ENCODE assay signal across 1 cellular context in the genomic region with DNA sequence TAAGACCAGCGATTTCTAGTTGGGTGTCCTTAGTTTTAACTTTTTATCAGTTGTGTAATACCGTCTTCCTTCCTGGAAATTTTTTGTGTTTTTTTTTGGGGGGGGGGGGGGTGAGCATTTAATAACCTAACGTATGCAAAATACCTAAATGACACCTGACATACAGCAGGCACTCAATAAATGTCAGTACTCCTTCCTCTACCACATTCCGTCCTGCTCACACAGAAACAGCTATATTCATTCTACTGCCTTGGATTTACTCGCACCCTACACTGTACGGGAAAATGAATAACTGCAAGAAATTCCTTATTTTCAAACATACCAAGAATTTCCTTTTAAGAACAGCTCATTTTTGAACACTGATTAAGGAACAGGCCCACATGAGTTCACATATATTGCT.
TF ChIP-seq lines count a peak whose summit lies in the region.

No MANE protein-coding gene starts in this region.

TF ChIP-seq in H1, 55 proteins besides CTCF, POLR2A, EP300 and RAD21:
- no peak for TF ChIP-seq ZNF274 (IDR thresholded peaks at IDR 0.05; ENCODE audit: borderline replicate concordance, extremely low read depth, low read length)
- no peak for TF ChIP-seq PHF8 (conservative IDR thresholded peaks at IDR 0.05; ENCODE audit: low read depth, low read length)
- no peak for TF ChIP-seq KDM4A (IDR thresholded peaks at IDR 0.05; ENCODE audit: low read depth, low read length, severe bottlenecking)
- TF ChIP-seq CBX5 (IDR thresholded peaks at IDR 0.05; ENCODE audit: low read depth, low read length): no peak
- TF ChIP-seq BACH1 (IDR thresholded peaks at IDR 0.05; ENCODE audit: low read length): no peak
- no peak for TF ChIP-seq POLR2AphosphoS5 (IDR thresholded peaks at IDR 0.05; ENCODE audit: low read depth, low read length)
- no peak for TF ChIP-seq SIN3A (conservative IDR thresholded peaks at IDR 0.05 in 1 of 2, IDR thresholded peaks at IDR 0.05 in 1 of 2; ENCODE audit: low read depth in 1 of 2, low read length in 2 of 2)
- TF ChIP-seq CHD1 (IDR thresholded peaks at IDR 0.05; ENCODE audit: low read depth, low read length): no peak
- no peak for TF ChIP-seq CREB1 (IDR thresholded peaks at IDR 0.05)
- TF ChIP-seq EGR1 (IDR thresholded peaks at IDR 0.05; ENCODE audit: borderline replicate concordance, low read depth, low read length): no peak
